In genomic region chr16:50457423-50457822, GRCh38 we compare ENCODE assay signal across 21 cellular contexts.
DNase-seq lines count a peak whose midpoint lies in the region; ATAC-seq and TF ChIP-seq lines count a peak whose summit lies in the region.
"Had no signal": no experiment of that assay in that cellular context is flagged by ENCODE, and none has a peak within 500 bp of the region (broad histone marks: within the 10 kb centered on the region; RNA-seq: fewer than 3 reads in every experiment).

No MANE protein-coding gene starts in this region.

- peak overlapping the region; percentile 60 for H3K27ac Mint-ChIP-seq in activated CD4-positive, alpha-beta T cell treated with anti-CD3 and anti-CD28 coated beads, Interleukin-2, amount 10 ng/mL, durations not matched to agents 7 days and 5 days
- H3K27ac Mint-ChIP-seq in WTC11 = peak overlapping the region; percentile 18; the same call in 1 of the 2 replicates
- H3K27ac Mint-ChIP-seq: B cell; dendritic cell treated with granulocyte-macrophage colony-stimulating factor and Interleukin-4, amounts not matched to agents 40 ng/mL and 50 ng/mL, for 4 days; mesothelial cell of epicardium had no signal

- no peak overlapping the region for H3K23ac ChIP-seq in trophoblast cell (ENCODE audit: low read length)

- ATAC-seq in WTC11 (no peak), GM21619 (IDR thresholded peaks at IDR 0.05; ENCODE audit: unreplicated experiment) (no peak), HG03135 (IDR thresholded peaks at IDR 0.05; ENCODE audit: unreplicated experiment) (no peak), GM21423 (IDR thresholded peaks at IDR 0.05; ENCODE audit: unreplicated experiment) (no peak)
- ATAC-seq: heart right ventricle, left lung had no signal

- H3K27me3 ChIP-seq in trophoblast cell (ENCODE audit: insufficient read depth, low read length) = no peaks in the 10 kb centered on the region

- H3K4ac ChIP-seq in trophoblast cell (ENCODE audit: low read depth, low read length) = no peak overlapping the region

- H3K4me2 ChIP-seq in trophoblast cell (ENCODE audit: low read length) = no peak overlapping the region

- TF ChIP-seq CTCF in GM12865 (IDR thresholded peaks at IDR 0.05; ENCODE audit: insufficient read depth, low read depth, low read length, missing control alignments) (no peak), WTC11 (IDR thresholded peaks at IDR 0.05) (no peak)

- CTCF ChIA-PET in activated CD4-positive, alpha-beta T cell treated with anti-CD3 and anti-CD28 coated beads, Interleukin-2, amount 10 ng/mL, durations not matched to agents 7 days and 5 days (lab: Charles Lee) = interaction anchor here (1.1 kb wide), 1 partner anchor 81 kb away, joined by 3 read pairs; no protein-coding TSS in a partner anchor
- CTCF ChIA-PET in WTC11 (lab: Charles Lee) = interaction anchor here (0.7 to 1.5 kb wide), 3 partner anchors 9 to 137 kb away, joined by 3 to 4 read pairs (median 3); no protein-coding TSS in a partner anchor

- no peak overlapping the region for H3K4me3 Mint-ChIP-seq in activated CD4-positive, alpha-beta T cell treated with anti-CD3 and anti-CD28 coated beads, Interleukin-2, amount 10 ng/mL, durations not matched to agents 7 days and 5 days
- H3K4me3 Mint-ChIP-seq in WTC11 = no peak overlapping the region
- H3K4me3 Mint-ChIP-seq: B cell; dendritic cell treated with granulocyte-macrophage colony-stimulating factor and Interleukin-4, amounts not matched to agents 40 ng/mL and 50 ng/mL, for 4 days; mesothelial cell of epicardium; neural crest cell had no signal

- POLR2A ChIA-PET in activated CD4-positive, alpha-beta T cell treated with anti-CD3 and anti-CD28 coated beads, Interleukin-2, amount 10 ng/mL, durations not matched to agents 7 days and 5 days (lab: Charles Lee) = no interaction called here
- POLR2A ChIA-PET in WTC11 (lab: Charles Lee) = no interaction called here

- H4K12ac ChIP-seq in trophoblast cell (ENCODE audit: low read depth, low read length) = no peak overlapping the region

- no peak for DNase-seq in activated CD4-positive, alpha-beta T cell treated with anti-CD3 and anti-CD28 coated beads, Interleukin-2, amount 10 ng/mL, durations not matched to agents 7 days and 5 days
- DNase-seq in activated CD4-positive, alpha-beta T cell treated with anti-CD3 and anti-CD28 coated beads for 4 hours = no peak
- DNase-seq in GM12865 (ENCODE audit: low read depth) (peak; percentile 19), WTC11 (ENCODE audit: low spot score) (no peak), trophoblast cell (peak; percentile 4 to 38)
- DNase-seq: activated gamma-delta T cell; amniotic stem cell; GM23248; heart right ventricle; left lung; NCI-H1694; NCI-H526 treated with DMSO at 0.1 percent for 48 hours; SHP77; stimulated activated CD4-positive, alpha-beta T cell treated with anti-CD3 and anti-CD28 coated beads, Interleukin-4, amount 100 ng/mL, for 4 hours had no signal

- H2BK5ac ChIP-seq in trophoblast cell (ENCODE audit: low read depth, low read length, poor library complexity) = no peak overlapping the region

- H4K8ac ChIP-seq in trophoblast cell (ENCODE audit: low read depth, low read length) = no peak overlapping the region

- no peak overlapping the region for H2AFZ ChIP-seq in trophoblast cell (ENCODE audit: insufficient read depth, low read length, poor library complexity)
- H2AFZ ChIP-seq: GM23248 had no signal

- H3K9ac ChIP-seq in trophoblast cell (ENCODE audit: low read length) = no peak overlapping the region
- H3K9ac ChIP-seq: GM23248 had no signal

- no peak overlapping the region for H2BK120ac ChIP-seq in trophoblast cell (ENCODE audit: insufficient read depth, low read length, poor library complexity)

- H3K36me3 ChIP-seq in trophoblast cell (ENCODE audit: control insufficient read depth in 1 of 2, insufficient read depth in 2 of 2, low read length in 2 of 2) = no peaks in the 10 kb centered on the region
- H3K36me3 ChIP-seq: heart right ventricle, left lung had no signal

- H3K4me3 ChIP-seq in GM12865 (ENCODE audit: low read depth, low read length) (no peak overlapping the region), trophoblast cell (ENCODE audit: low read depth, low read length) (no peak overlapping the region)
- H3K4me3 ChIP-seq: GM23248, heart right ventricle, left lung had no signal

- H3K18ac ChIP-seq in trophoblast cell (ENCODE audit: low read length) = no peak overlapping the region

- no peaks in the 10 kb centered on the region for H3K36me3 Mint-ChIP-seq in activated CD4-positive, alpha-beta T cell treated with anti-CD3 and anti-CD28 coated beads, Interleukin-2, amount 10 ng/mL, durations not matched to agents 7 days and 5 days (ENCODE audit: low read depth)
- no peaks in the 10 kb centered on the region for H3K36me3 Mint-ChIP-seq in WTC11
- H3K36me3 Mint-ChIP-seq: mesothelial cell of epicardium had no signal

- H3K27me3 Mint-ChIP-seq in activated CD4-positive, alpha-beta T cell treated with anti-CD3 and anti-CD28 coated beads, Interleukin-2, amount 10 ng/mL, durations not matched to agents 7 days and 5 days = peaks cover 2% of the 10 kb centered on the region
- H3K27me3 Mint-ChIP-seq in WTC11 (ENCODE audit: low read depth) = peaks cover 10% of the 10 kb centered on the region

- peaks cover 2% of the 10 kb centered on the region for H3K9me3 ChIP-seq in trophoblast cell (ENCODE audit: insufficient read depth, low read depth, low read length)
- H3K9me3 ChIP-seq: heart right ventricle, left lung had no signal

- peaks cover 15% of the 10 kb centered on the region for H3K4me1 Mint-ChIP-seq in activated CD4-positive, alpha-beta T cell treated with anti-CD3 and anti-CD28 coated beads, Interleukin-2, amount 10 ng/mL, durations not matched to agents 7 days and 5 days
- H3K4me1 Mint-ChIP-seq in WTC11 = peaks cover 49% of the 10 kb centered on the region

- no CpG with 5 or more reads among the region's 4 CpGs for whole genome bisulfite sequencing in trophoblast cell (ENCODE audit: extremely low coverage, insufficient coverage, insufficient read length)

- no peak overlapping the region for H3K27ac ChIP-seq in trophoblast cell (ENCODE audit: low read depth, low read length)
- H3K27ac ChIP-seq: GM23248, heart right ventricle, left lung had no signal

- H2BK12ac ChIP-seq in trophoblast cell (ENCODE audit: low read length) = no peak overlapping the region

- H3K79me2 ChIP-seq in trophoblast cell (ENCODE audit: control insufficient read depth, insufficient read depth, low read length, poor library complexity) = no peaks in the 10 kb centered on the region

- no peaks in the 10 kb centered on the region for H3K9me3 Mint-ChIP-seq in activated CD4-positive, alpha-beta T cell treated with anti-CD3 and anti-CD28 coated beads, Interleukin-2, amount 10 ng/mL, durations not matched to agents 7 days and 5 days
- no peaks in the 10 kb centered on the region for H3K9me3 Mint-ChIP-seq in WTC11
- H3K9me3 Mint-ChIP-seq: dendritic cell treated with granulocyte-macrophage colony-stimulating factor and Interleukin-4, amounts not matched to agents 40 ng/mL and 50 ng/mL, for 4 days; mesothelial cell of epicardium; neural crest cell had no signal

- H3K14ac ChIP-seq in trophoblast cell (ENCODE audit: low read length) = no peak overlapping the region

- H3K79me1 ChIP-seq in trophoblast cell (ENCODE audit: low read length) = peaks cover 3% of the 10 kb centered on the region

- peaks cover 0 to 6% of the 10 kb centered on the region in 2 experiments for H3K4me1 ChIP-seq in trophoblast cell (ENCODE audit: control insufficient read depth in 1 of 2, insufficient read depth in 2 of 2, low read length in 2 of 2)
- H3K4me1 ChIP-seq: heart right ventricle had no signal

- H2AK5ac ChIP-seq in trophoblast cell (ENCODE audit: low read length) = no peak overlapping the region

- H4K91ac ChIP-seq in trophoblast cell (ENCODE audit: low read depth, low read length) = no peak overlapping the region

TF ChIP-seq in WTC11, 78 proteins besides CTCF, POLR2A, EP300 and RAD21 (continues in another document):
- TF ChIP-seq NFE2L1 (CRISPR knock-in tag; IDR thresholded peaks at IDR 0.05) (no peak), CREB1 (CRISPR knock-in tag; IDR thresholded peaks at IDR 0.05) (no peak), ZNF396 (CRISPR knock-in tag; IDR thresholded peaks at IDR 0.05; ENCODE audit: borderline replicate concordance) (no peak), NFYB (CRISPR knock-in tag; conservative IDR thresholded peaks at IDR 0.05; ENCODE audit: low read depth) (no peak), MLX (CRISPR knock-in tag; IDR thresholded peaks at IDR 0.05) (no peak), TEAD4 (CRISPR knock-in tag; IDR thresholded peaks at IDR 0.05) (no peak), ZNF671 (CRISPR knock-in tag; IDR thresholded peaks at IDR 0.05) (no peak), ZNF425 (CRISPR knock-in tag; conservative IDR thresholded peaks at IDR 0.05) (no peak)

Comparison
In these comparisons a context has a peak if more than half of its experiments do, and no peak if none do; other contexts are left out.
1. DNase-seq: peak in GM12865 (single experiment) and trophoblast cell (2 of 2); none in activated CD4-positive, alpha-beta T cell treated with anti-CD3 and anti-CD28 coated beads, Interleukin-2, amount 10 ng/mL, durations not matched to agents 7 days and 5 days (single experiment), activated CD4-positive, alpha-beta T cell treated with anti-CD3 and anti-CD28 coated beads for 4 hours (0 of 2) and WTC11 (single experiment).